21 cellular contexts compared by ENCODE assay signal in the genomic region with DNA sequence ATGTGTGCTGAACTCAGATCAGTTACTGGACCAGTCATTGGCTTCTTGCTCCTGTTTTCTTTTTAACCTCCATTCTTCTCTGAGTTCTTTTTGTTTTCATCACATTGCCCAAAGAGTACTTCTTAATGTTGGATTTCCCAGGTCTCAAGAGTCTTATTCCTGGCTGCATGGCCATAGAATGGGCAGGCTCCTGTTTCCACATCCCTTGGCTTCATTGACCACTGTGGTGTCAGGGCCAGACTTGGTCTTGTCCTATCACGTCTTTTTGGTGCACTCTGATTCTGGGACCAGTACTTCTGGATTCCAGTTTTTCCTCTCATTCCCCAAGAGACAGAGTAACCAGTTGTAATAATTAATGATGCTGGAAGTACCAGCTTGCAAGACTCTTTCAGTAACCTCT.
"Had no signal": no experiment of that assay in that cellular context is flagged by ENCODE, and none has a peak within 500 bp of the region (broad histone marks: within the 10 kb centered on the region; RNA-seq: fewer than 3 reads in every experiment).

No MANE protein-coding gene starts in this region.

- H3K4me3 ChIP-seq: K562, SJCRH30 had no signal

- ATAC-seq: K562, SK-N-SH treated with all-trans-retinoic acid at 6 μM for 48 hours had no signal

- DNase-seq: Kasumi-1, MM.1S, NCI-H1092 treated with DMSO at 0.1 percent for 48 hours, NCI-H1436, NCI-H187, NCI-H2029, NCI-H2081 treated with DMSO at 0.1 percent for 48 hours, NCI-H2171, NCI-H226, NCI-H446, NCI-H510A, NCI-H524 treated with DMSO at 0.1 percent for 48 hours, NCI-H69, NCI-H774, RPMI8226, SHP77 treated with DMSO at 0.1 percent for 48 hours, SJCRH30 had no signal

- H3K36me3 ChIP-seq: SJCRH30 had no signal

- H3K27ac ChIP-seq: KMS-11, SJCRH30 had no signal

- H3K4me2 ChIP-seq: KMS-11 had no signal

- H3K9me3 ChIP-seq: SJCRH30 had no signal

- H3K27me3 ChIP-seq: SJCRH30 had no signal

- FAIRE-seq: K562, RCC 7860 had no signal

- H3K9ac ChIP-seq: KMS-11 had no signal

- H3K4me1 ChIP-seq: SJCRH30 had no signal
